Comparison of ENCODE assay signal across 1 cellular context in genomic region chr2:98607104-98607503, GRCh38.
TF ChIP-seq lines count a peak whose summit lies in the region.

No MANE protein-coding gene starts in this region.

TF ChIP-seq in WTC11, 78 proteins besides CTCF, POLR2A, EP300 and RAD21 (continued from another document):
- no peak for TF ChIP-seq STAT6 (CRISPR knock-in tag; conservative IDR thresholded peaks at IDR 0.05; ENCODE audit: low read depth)
